ENCODE assay signal across 17 cellular contexts in the genomic region with DNA sequence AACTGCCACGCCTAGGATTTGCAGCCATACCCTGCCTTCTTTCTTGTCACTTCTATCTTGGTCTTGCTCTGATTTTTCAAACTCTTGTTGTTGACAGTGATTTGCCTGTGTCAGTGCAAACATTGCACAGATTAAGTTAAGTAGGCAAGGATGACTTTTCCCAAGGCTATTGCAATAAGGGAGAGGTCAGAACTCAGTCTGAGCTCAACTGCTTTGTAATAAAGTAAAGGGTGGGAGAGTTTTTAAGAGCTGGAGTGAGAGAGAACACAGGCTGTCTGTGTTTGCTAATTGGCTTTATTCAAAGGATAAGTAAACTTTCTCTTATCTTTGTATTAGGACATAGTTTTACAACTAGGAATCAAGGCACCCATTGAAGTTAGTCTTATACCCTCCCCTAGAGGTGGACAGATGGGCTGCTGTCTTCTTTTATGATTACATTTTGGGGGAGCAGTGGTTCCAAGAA.
A peak's percentile ranks its signal among the peaks of the same experiment; 100 is the strongest.
DNase-seq lines count a peak whose midpoint lies in the region; ATAC-seq, FAIRE-seq and TF ChIP-seq lines count a peak whose summit lies in the region.
"Had no signal": no experiment of that assay in that cellular context is flagged by ENCODE, and none has a peak within 500 bp of the region (broad histone marks: within the 10 kb centered on the region; RNA-seq: fewer than 3 reads in every experiment).

No MANE protein-coding gene starts in this region.

- H3K9me3 ChIP-seq in mucosa of descending colon: no peaks in the 10 kb centered on the region
- H3K9me3 ChIP-seq in CD4-positive, alpha-beta T cell (ENCODE audit: control insufficient read depth, low read length): no peaks in the 10 kb centered on the region
- H3K9me3 ChIP-seq: SK-N-SH had no signal

- no peaks in the 10 kb centered on the region for H3K36me3 ChIP-seq in mucosa of descending colon (ENCODE audit: low read depth)

- intact Hi-C loops in mucosa of descending colon (cut with DNase I, micrococcal nuclease): loop anchor here in 1 of 2 donors (5.0 kb wide), 1 partner anchor 162 kb away; no protein-coding TSS in a partner anchor
- intact Hi-C loops in CD4-positive, alpha-beta T cell (cut with DNase I, micrococcal nuclease): no loop called here

- H3K4me3 ChIP-seq in mucosa of descending colon: no peak overlapping the region

- DNase-seq in HuH-7 (ENCODE audit: low spot score) (peak; percentile 76), mucosa of descending colon (peak in 1 of 3 donors; percentile 32), DMS114 treated with DMSO at 0.1 percent for 48 hours (lab: John Stamatoyannopoulos, UW; ENCODE audit: unreplicated experiment) (no peak)
- no peak for DNase-seq in stimulated activated CD4-positive, alpha-beta T cell treated with anti-CD3 and anti-CD28 coated beads, Interleukin-1b, Interleukin-23, amount 100 ng/mL, for 48 hours
- no peak for DNase-seq in CD4-positive, alpha-beta T cell
- DNase-seq: C1 segment of cervical spinal cord, COR-L47, NCI-H1417 treated with DMSO at 0.1 percent for 48 hours, NCI-H2029, NCI-H2171, NCI-H446, SHP77, SK-N-SH had no signal

- H3K27me3 ChIP-seq in CD4-positive, alpha-beta T cell (ENCODE audit: control insufficient read depth, insufficient read depth, low read length): no peaks in the 10 kb centered on the region

- H3K27ac ChIP-seq in 22Rv1: no peak overlapping the region
- H3K27ac ChIP-seq in CD4-positive, alpha-beta T cell (ENCODE audit: low read depth, low read length): no peak overlapping the region

- H3K27me3 Mint-ChIP-seq in CD4-positive, alpha-beta T cell: no peaks in the 10 kb centered on the region

- H3K27ac Mint-ChIP-seq in CD4-positive, alpha-beta T cell: no peak overlapping the region

- peaks cover 8% of the 10 kb centered on the region for H3K4me1 ChIP-seq in mucosa of descending colon (ENCODE audit: low read depth)

- peak; percentile 50 for FAIRE-seq in endometrium (lab: Jason Lieb, UNC)
- FAIRE-seq: RCC 7860 had no signal

- H3K9me3 Mint-ChIP-seq in CD4-positive, alpha-beta T cell: peaks cover 2% of the 10 kb centered on the region

- POLR2A ChIA-PET in CD4-positive, alpha-beta T cell (lab: Charles Lee): no interaction called here

- ATAC-seq in mucosa of descending colon (peak; percentile 96), HG03432 (IDR thresholded peaks at IDR 0.05; ENCODE audit: unreplicated experiment) (no peak)
- ATAC-seq in CD4-positive, alpha-beta T cell (ENCODE audit: poor library complexity): no peak

- H3K36me3 Mint-ChIP-seq in CD4-positive, alpha-beta T cell (ENCODE audit: low read depth): no peaks in the 10 kb centered on the region

- CTCF ChIA-PET in CD4-positive, alpha-beta T cell (lab: Charles Lee): no interaction called here

- TF ChIP-seq CTCF in 22Rv1 (IDR thresholded peaks at IDR 0.05): peak; percentile 29; the same call in 1 of the 2 replicates
- no peak for TF ChIP-seq CTCF in mucosa of descending colon (IDR thresholded peaks at IDR 0.05)
- TF ChIP-seq CTCF in CD4-positive, alpha-beta T cell (IDR thresholded peaks at IDR 0.05): no peak

- H3K4me1 Mint-ChIP-seq in CD4-positive, alpha-beta T cell (ENCODE audit: low read depth): no peaks in the 10 kb centered on the region

- no peak overlapping the region for H3K4me3 Mint-ChIP-seq in CD4-positive, alpha-beta T cell
